Comparison of ENCODE assay signal across 1 cellular context in the genomic region with DNA sequence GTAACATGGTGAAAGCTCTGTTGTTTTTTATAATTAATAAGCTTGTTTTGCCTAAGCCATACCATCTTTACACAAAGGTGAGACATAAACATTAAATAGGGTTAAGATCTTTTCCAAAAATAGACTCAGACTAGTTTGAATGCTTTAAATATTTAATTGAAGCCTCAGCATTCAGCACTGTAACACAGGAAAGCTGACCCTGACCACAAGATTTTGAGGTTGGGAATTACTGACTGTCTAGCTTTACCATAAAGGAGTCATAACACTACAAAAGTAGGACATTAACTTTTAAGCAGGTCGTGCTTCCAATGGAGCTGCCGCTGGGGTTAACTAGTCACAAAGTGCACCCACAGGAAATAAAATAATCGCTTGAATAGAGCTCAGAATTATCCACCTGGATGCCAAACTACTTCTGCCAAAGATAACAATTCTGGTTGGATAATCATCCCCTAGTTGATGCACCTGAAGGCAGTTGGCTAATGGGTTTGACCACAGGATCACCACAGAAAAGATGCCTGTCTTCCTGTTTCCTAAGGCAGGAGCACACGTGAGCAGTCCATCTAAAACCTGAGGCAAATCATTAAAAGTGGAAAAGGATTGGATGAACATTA.
TF ChIP-seq lines count a peak whose summit lies in the region.

No MANE protein-coding gene starts in this region.

TF ChIP-seq in liver, 16 proteins besides CTCF, POLR2A, EP300 and RAD21 (continued from another document):
- TF ChIP-seq, protein P1, sequence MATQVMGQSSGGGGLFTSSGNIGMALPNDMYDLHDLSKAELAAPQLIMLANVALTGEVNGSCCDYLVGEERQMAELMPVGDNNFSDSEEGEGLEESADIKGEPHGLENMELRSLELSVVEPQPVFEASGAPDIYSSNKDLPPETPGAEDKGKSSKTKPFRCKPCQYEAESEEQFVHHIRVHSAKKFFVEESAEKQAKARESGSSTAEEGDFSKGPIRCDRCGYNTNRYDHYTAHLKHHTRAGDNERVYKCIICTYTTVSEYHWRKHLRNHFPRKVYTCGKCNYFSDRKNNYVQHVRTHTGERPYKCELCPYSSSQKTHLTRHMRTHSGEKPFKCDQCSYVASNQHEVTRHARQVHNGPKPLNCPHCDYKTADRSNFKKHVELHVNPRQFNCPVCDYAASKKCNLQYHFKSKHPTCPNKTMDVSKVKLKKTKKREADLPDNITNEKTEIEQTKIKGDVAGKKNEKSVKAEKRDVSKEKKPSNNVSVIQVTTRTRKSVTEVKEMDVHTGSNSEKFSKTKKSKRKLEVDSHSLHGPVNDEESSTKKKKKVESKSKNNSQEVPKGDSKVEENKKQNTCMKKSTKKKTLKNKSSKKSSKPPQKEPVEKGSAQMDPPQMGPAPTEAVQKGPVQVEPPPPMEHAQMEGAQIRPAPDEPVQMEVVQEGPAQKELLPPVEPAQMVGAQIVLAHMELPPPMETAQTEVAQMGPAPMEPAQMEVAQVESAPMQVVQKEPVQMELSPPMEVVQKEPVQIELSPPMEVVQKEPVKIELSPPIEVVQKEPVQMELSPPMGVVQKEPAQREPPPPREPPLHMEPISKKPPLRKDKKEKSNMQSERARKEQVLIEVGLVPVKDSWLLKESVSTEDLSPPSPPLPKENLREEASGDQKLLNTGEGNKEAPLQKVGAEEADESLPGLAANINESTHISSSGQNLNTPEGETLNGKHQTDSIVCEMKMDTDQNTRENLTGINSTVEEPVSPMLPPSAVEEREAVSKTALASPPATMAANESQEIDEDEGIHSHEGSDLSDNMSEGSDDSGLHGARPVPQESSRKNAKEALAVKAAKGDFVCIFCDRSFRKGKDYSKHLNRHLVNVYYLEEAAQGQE (IDR thresholded peaks at IDR 0.05), result peak; percentile 94
- no peak for TF ChIP-seq SP1 (IDR thresholded peaks at IDR 0.05)
